Comparison of ENCODE assay signal across 1 cellular context in genomic region chr1:172382949-172383348, GRCh38.
TF ChIP-seq lines count a peak whose summit lies in the region.

No MANE protein-coding gene starts in this region.

TF ChIP-seq in WTC11, 78 proteins besides CTCF, POLR2A, EP300 and RAD21 (continued from another document):
- TF ChIP-seq AR (CRISPR knock-in tag; IDR thresholded peaks at IDR 0.05) (no peak), ZNF671 (CRISPR knock-in tag; IDR thresholded peaks at IDR 0.05) (no peak), ELF4 (CRISPR knock-in tag; IDR thresholded peaks at IDR 0.05; ENCODE audit: low read depth) (no peak), SMAD4 (CRISPR knock-in tag; IDR thresholded peaks at IDR 0.05) (no peak)
